22 cellular contexts compared by ENCODE assay signal in genomic region chr2:234419726-234420125, GRCh38.
"Had no signal": no experiment of that assay in that cellular context is flagged by ENCODE, and none has a peak within 500 bp of the region (broad histone marks: within the 10 kb centered on the region; RNA-seq: fewer than 3 reads in every experiment).

No MANE protein-coding gene starts in this region.

- DNase-seq: activated CD4-positive, alpha-beta T cell treated with anti-CD3 and anti-CD28 coated beads for 48 hours; activated naive CD4-positive, alpha-beta T cell treated with anti-CD3 and anti-CD28 coated beads for 36 hours; adrenal gland; dorsolateral prefrontal cortex; erythroblast; gastrocnemius medialis; heart left ventricle; islet precursor cell; mammary epithelial cell; mucosa of descending colon; occipital lobe; stimulated activated CD4-positive, alpha-beta T cell treated with anti-CD3 and anti-CD28 coated beads, Interleukin-4, amount 100 ng/mL, for 4 hours; stimulated activated CD8-positive, alpha-beta memory T cell treated with anti-CD3 and anti-CD28 coated beads, Interleukin-4, amount 100 ng/mL, for 48 hours; stimulated activated naive CD8-positive, alpha-beta T cell treated with anti-CD3 and anti-CD28 coated beads, Interleukin-15, amount 100 ng/mL, for 72 hours; upper lobe of left lung had no signal

- FAIRE-seq: TTC549 had no signal

- H3K27ac ChIP-seq: adrenal gland, dorsolateral prefrontal cortex, gastrocnemius medialis, heart left ventricle, right atrium auricular region, upper lobe of left lung had no signal

- H3K4me1 Mint-ChIP-seq: nephron, WTC11 had no signal

- H3K27me3 ChIP-seq: adrenal gland, dorsolateral prefrontal cortex, gastrocnemius medialis, heart left ventricle, right atrium auricular region, upper lobe of left lung had no signal

- ATAC-seq: activated T-helper 17 cell treated with anti-CD3 and anti-CD28 coated beads, Interleukin-2, amount 50 U/mL, for 72 hours; gastrocnemius medialis; left lobe of liver; mucosa of descending colon; stimulated activated naive CD8-positive, alpha-beta T cell treated with anti-CD3 and anti-CD28 coated beads, Interleukin-15, amount 100 ng/mL, for 72 hours had no signal

- H3K27me3 Mint-ChIP-seq: activated T-helper 17 cell treated with anti-CD3 and anti-CD28 coated beads, Interleukin-2, amount 50 U/mL, for 72 hours; stimulated activated naive CD8-positive, alpha-beta T cell treated with anti-CD3 and anti-CD28 coated beads, Interleukin-15, amount 100 ng/mL, for 72 hours had no signal

- H3K4me1 ChIP-seq: adrenal gland, gastrocnemius medialis, right atrium auricular region had no signal

- H3K4me3 Mint-ChIP-seq: activated naive CD4-positive, alpha-beta T cell treated with anti-CD3 and anti-CD28 coated beads for 36 hours; activated T-helper 17 cell treated with anti-CD3 and anti-CD28 coated beads, Interleukin-2, amount 50 U/mL, for 72 hours; nephron; stimulated activated naive CD8-positive, alpha-beta T cell treated with anti-CD3 and anti-CD28 coated beads, Interleukin-15, amount 100 ng/mL, for 72 hours; WTC11 had no signal

- H3K9me3 ChIP-seq: adrenal gland, gastrocnemius medialis, heart left ventricle, mucosa of descending colon, right atrium auricular region, upper lobe of left lung had no signal

- H3K36me3 Mint-ChIP-seq: WTC11 had no signal

- H3K27ac Mint-ChIP-seq: activated T-helper 17 cell treated with anti-CD3 and anti-CD28 coated beads, Interleukin-2, amount 50 U/mL, for 72 hours; nephron; stimulated activated naive CD8-positive, alpha-beta T cell treated with anti-CD3 and anti-CD28 coated beads, Interleukin-15, amount 100 ng/mL, for 72 hours; WTC11 had no signal

- H3K4me3 ChIP-seq: adrenal gland, dorsolateral prefrontal cortex, gastrocnemius medialis, heart left ventricle, mucosa of descending colon, right atrium auricular region, skin epidermis, upper lobe of left lung had no signal

- H3K36me3 ChIP-seq: adrenal gland, gastrocnemius medialis, heart left ventricle, right atrium auricular region, upper lobe of left lung had no signal
